In the genomic region with DNA sequence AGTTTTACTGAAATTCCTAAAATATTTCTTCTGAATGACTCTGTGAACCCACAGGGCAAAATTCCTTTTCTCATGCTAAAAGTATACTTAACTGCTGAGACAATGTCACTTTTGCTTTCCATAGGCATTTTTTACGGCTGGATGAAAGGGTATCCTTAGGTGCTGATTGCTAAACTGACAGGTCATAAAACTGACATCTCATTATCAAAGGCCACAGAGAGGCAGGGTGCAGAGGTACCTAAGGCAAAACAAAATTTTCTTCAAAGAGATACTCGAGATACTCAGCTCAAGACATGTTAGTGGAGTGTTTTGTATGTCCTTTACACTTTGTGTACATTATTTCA, we compare ENCODE assay signal across 14 cellular contexts.
DNase-seq lines count a peak whose midpoint lies in the region; ATAC-seq, FAIRE-seq and TF ChIP-seq lines count a peak whose summit lies in the region.
"Had no signal": no experiment of that assay in that cellular context is flagged by ENCODE, and none has a peak within 500 bp of the region (broad histone marks: within the 10 kb centered on the region; RNA-seq: fewer than 3 reads in every experiment).

No MANE protein-coding gene starts in this region.

- H3K9me2 ChIP-seq in hepatocyte (replicated peaks; ENCODE audit: insufficient read depth) = no peaks in the 10 kb centered on the region

- H3K4me2 ChIP-seq in A549 (peak overlapping the region; percentile 80), hepatocyte (peak overlapping the region; percentile 61)

- ATAC-seq in A549 (peak; percentile 34 to 77; a peak in 4 of 6 replicates), GM21381 (IDR thresholded peaks at IDR 0.05; ENCODE audit: unreplicated experiment) (no peak)
- no peak for ATAC-seq in naive thymus-derived CD8-positive, alpha-beta T cell
- ATAC-seq: activated naive CD4-positive, alpha-beta T cell treated with anti-CD3 and anti-CD28 coated beads, Interleukin-2, amount 50 U/mL, for 72 hours had no signal

- no peak for TF ChIP-seq RAD21 in A549 (conservative IDR thresholded peaks at IDR 0.05 in 1 of 2, IDR thresholded peaks at IDR 0.05 in 1 of 2)

- TF ChIP-seq POLR2A in A549 (IDR thresholded peaks at IDR 0.05; ENCODE audit: low read length) = no peak

- H3K36me3 Mint-ChIP-seq in activated T-helper 1 cell treated with anti-CD3 and anti-CD28 coated beads, Interleukin-12 subunit alpha, Interleukin-12 subunit beta, Interleukin-2, Interleukin-4 antibody, amounts not matched to agents 30 ng/mL and 10 ng/mL and 1 ng/mL, durations not matched to agents 14 hours and 24 hours and 36 hours (ENCODE audit: low read depth) = no peaks in the 10 kb centered on the region
- no peaks in the 10 kb centered on the region for H3K36me3 Mint-ChIP-seq in activated CD4-positive, alpha-beta memory T cell treated with anti-CD3 and anti-CD28 coated beads, Interleukin-2, amount 10 ng/mL, durations not matched to agents 7 days and 5 days (ENCODE audit: low read depth)
- no peaks in the 10 kb centered on the region for H3K36me3 Mint-ChIP-seq in naive thymus-derived CD8-positive, alpha-beta T cell
- H3K36me3 Mint-ChIP-seq: activated naive CD4-positive, alpha-beta T cell treated with anti-CD3 and anti-CD28 coated beads, Interleukin-2, amount 50 U/mL, for 72 hours had no signal

- H3K4me3 ChIP-seq in A549 (peak overlapping the region; percentile 10; the same call in 1 of the 3 replicates), HEK293 (ENCODE audit: low read depth, low read length) (no peak overlapping the region), hepatocyte (no peak overlapping the region)
- H3K4me3 ChIP-seq: ovary had no signal

- no peak overlapping the region for H2AFZ ChIP-seq in hepatocyte

- H3K9me3 Mint-ChIP-seq in activated T-helper 1 cell treated with anti-CD3 and anti-CD28 coated beads, Interleukin-12 subunit alpha, Interleukin-12 subunit beta, Interleukin-2, Interleukin-4 antibody, amounts not matched to agents 30 ng/mL and 10 ng/mL and 1 ng/mL, durations not matched to agents 14 hours and 24 hours and 36 hours = no peaks in the 10 kb centered on the region
- no peaks in the 10 kb centered on the region for H3K9me3 Mint-ChIP-seq in activated CD4-positive, alpha-beta memory T cell treated with anti-CD3 and anti-CD28 coated beads, Interleukin-2, amount 10 ng/mL, durations not matched to agents 7 days and 5 days
- H3K9me3 Mint-ChIP-seq in naive thymus-derived CD8-positive, alpha-beta T cell = no peaks in the 10 kb centered on the region
- H3K9me3 Mint-ChIP-seq: activated naive CD4-positive, alpha-beta T cell treated with anti-CD3 and anti-CD28 coated beads, Interleukin-2, amount 50 U/mL, for 72 hours had no signal

- H3K4me3 Mint-ChIP-seq in activated T-helper 1 cell treated with anti-CD3 and anti-CD28 coated beads, Interleukin-12 subunit alpha, Interleukin-12 subunit beta, Interleukin-2, Interleukin-4 antibody, amounts not matched to agents 30 ng/mL and 10 ng/mL and 1 ng/mL, durations not matched to agents 14 hours and 24 hours and 36 hours = no peak overlapping the region
- H3K4me3 Mint-ChIP-seq in activated CD4-positive, alpha-beta memory T cell treated with anti-CD3 and anti-CD28 coated beads, Interleukin-2, amount 10 ng/mL, durations not matched to agents 7 days and 5 days = no peak overlapping the region
- no peak overlapping the region for H3K4me3 Mint-ChIP-seq in naive thymus-derived CD8-positive, alpha-beta T cell

- H3K27ac Mint-ChIP-seq in activated T-helper 1 cell treated with anti-CD3 and anti-CD28 coated beads, Interleukin-12 subunit alpha, Interleukin-12 subunit beta, Interleukin-2, Interleukin-4 antibody, amounts not matched to agents 30 ng/mL and 10 ng/mL and 1 ng/mL, durations not matched to agents 14 hours and 24 hours and 36 hours = no peak overlapping the region
- H3K27ac Mint-ChIP-seq in activated CD4-positive, alpha-beta memory T cell treated with anti-CD3 and anti-CD28 coated beads, Interleukin-2, amount 10 ng/mL, durations not matched to agents 7 days and 5 days = no peak overlapping the region
- H3K27ac Mint-ChIP-seq in naive thymus-derived CD8-positive, alpha-beta T cell = no peak overlapping the region
- H3K27ac Mint-ChIP-seq: activated naive CD4-positive, alpha-beta T cell treated with anti-CD3 and anti-CD28 coated beads, Interleukin-2, amount 50 U/mL, for 72 hours had no signal

- H3K27me3 ChIP-seq in hepatocyte = no peaks in the 10 kb centered on the region
- H3K27me3 ChIP-seq: ovary had no signal

- H3K4me1 Mint-ChIP-seq in activated T-helper 1 cell treated with anti-CD3 and anti-CD28 coated beads, Interleukin-12 subunit alpha, Interleukin-12 subunit beta, Interleukin-2, Interleukin-4 antibody, amounts not matched to agents 30 ng/mL and 10 ng/mL and 1 ng/mL, durations not matched to agents 14 hours and 24 hours and 36 hours (ENCODE audit: low read depth) = no peaks in the 10 kb centered on the region
- H3K4me1 Mint-ChIP-seq in activated CD4-positive, alpha-beta memory T cell treated with anti-CD3 and anti-CD28 coated beads, Interleukin-2, amount 10 ng/mL, durations not matched to agents 7 days and 5 days = no peaks in the 10 kb centered on the region
- peaks cover 0 to 5% (median 2%) of the 10 kb centered on the region in 4 donors for H3K4me1 Mint-ChIP-seq in naive thymus-derived CD8-positive, alpha-beta T cell

- 0% methylated on average over 2 of the region's 2 CpGs for WGBS in A549 (ENCODE audit: missing lambda C conversion rate)
- WGBS in hepatocyte (ENCODE audit: low lambda C conversion rate, missing lambda C conversion rate) = 20% methylated on average over 2 of the region's 2 CpGs

- H4K20me1 ChIP-seq in hepatocyte (ENCODE audit: insufficient read depth, poor library complexity, severe bottlenecking) = no peaks in the 10 kb centered on the region

- TF ChIP-seq CTCF in A549 (IDR thresholded peaks at IDR 0.05) (no peak), HEK293 (tag by site-specific recombination; IDR thresholded peaks at IDR 0.05) (no peak), hepatocyte (IDR thresholded peaks at IDR 0.05; ENCODE audit: poor library complexity) (no peak)

- no peaks in the 10 kb centered on the region for H3K27me3 Mint-ChIP-seq in activated T-helper 1 cell treated with anti-CD3 and anti-CD28 coated beads, Interleukin-12 subunit alpha, Interleukin-12 subunit beta, Interleukin-2, Interleukin-4 antibody, amounts not matched to agents 30 ng/mL and 10 ng/mL and 1 ng/mL, durations not matched to agents 14 hours and 24 hours and 36 hours (ENCODE audit: insufficient read depth)
- H3K27me3 Mint-ChIP-seq in activated CD4-positive, alpha-beta memory T cell treated with anti-CD3 and anti-CD28 coated beads, Interleukin-2, amount 10 ng/mL, durations not matched to agents 7 days and 5 days = no peaks in the 10 kb centered on the region
- H3K27me3 Mint-ChIP-seq in naive thymus-derived CD8-positive, alpha-beta T cell = no peaks in the 10 kb centered on the region

- H3K36me3 ChIP-seq in HEK293 (ENCODE audit: control insufficient read depth in 2 of 2, insufficient read depth in 1 of 2, low read length in 2 of 2) = no peaks in the 10 kb centered on the region
- no peaks in the 10 kb centered on the region for H3K36me3 ChIP-seq in hepatocyte (replicated peaks; ENCODE audit: insufficient read depth, low read depth)
- H3K36me3 ChIP-seq: ovary had no signal

- H3K4me1 ChIP-seq in A549 (peaks cover 55% of the 10 kb centered on the region), HEK293 (ENCODE audit: control insufficient read depth, insufficient read depth, low read length) (0 out of 2 replicates have a peak, but pooled peaks cover 3% of the 10 kb centered on the region), hepatocyte (ENCODE audit: insufficient read depth) (peaks cover 17% of the 10 kb centered on the region)

- CTCF ChIA-PET in A549 (lab: Yijun Ruan, JAX) = interaction anchor here (1.6 kb wide), 1 partner anchor 1879 kb away, joined by 3 read pairs; no protein-coding TSS in a partner anchor
- CTCF ChIA-PET in HEK293 (lab: Yijun Ruan, JAX) = interaction anchor here (0.7 to 1.1 kb wide), 2 partner anchors 285 to 462 kb away, joined by 3 to 4 read pairs; no protein-coding TSS in a partner anchor
- CTCF ChIA-PET in activated CD4-positive, alpha-beta memory T cell treated with anti-CD3 and anti-CD28 coated beads, Interleukin-2, amount 10 ng/mL, durations not matched to agents 7 days and 5 days (lab: Charles Lee) = no interaction called here

- H3K79me2 ChIP-seq in hepatocyte = no peaks in the 10 kb centered on the region

- intact Hi-C loops in activated T-helper 1 cell treated with anti-CD3 and anti-CD28 coated beads, Interleukin-12 subunit alpha, Interleukin-12 subunit beta, Interleukin-2, Interleukin-4 antibody, amounts not matched to agents 30 ng/mL and 10 ng/mL and 1 ng/mL, durations not matched to agents 14 hours and 24 hours and 36 hours (cut with micrococcal nuclease) = no loop called here

- no peaks in the 10 kb centered on the region for H3K9me3 ChIP-seq in A549
- H3K9me3 ChIP-seq in HEK293 (ENCODE audit: control insufficient read depth, insufficient read depth, low read depth, low read length) = no peaks in the 10 kb centered on the region
- H3K9me3 ChIP-seq in hepatocyte (ENCODE audit: low read depth) = no peaks in the 10 kb centered on the region
- H3K9me3 ChIP-seq: ovary had no signal

- H3K27ac ChIP-seq in A549 (peak overlapping the region; percentile 39 to 61), HEK293 (ENCODE audit: extremely low read depth, low read depth, low read length) (no peak overlapping the region), hepatocyte (peak overlapping the region; percentile 42)
- H3K27ac ChIP-seq: ovary had no signal

- no peak for FAIRE-seq in A549 (lab: Jason Lieb, UNC)
- FAIRE-seq in TTC549 (lab: Jason Lieb, UNC) = peak; percentile 99
- FAIRE-seq: endometrium, GM19239 had no signal

- POLR2A ChIA-PET in A549 (lab: Yijun Ruan, JAX) (no interaction called here), HEK293 (lab: Yijun Ruan, JAX) (interaction anchor here (1.5 kb wide), 1 partner anchor 62 kb away, joined by 3 read pairs; a partner anchor contains a TSS)
- POLR2A ChIA-PET in activated CD4-positive, alpha-beta memory T cell treated with anti-CD3 and anti-CD28 coated beads, Interleukin-2, amount 10 ng/mL, durations not matched to agents 7 days and 5 days (lab: Charles Lee) = no interaction called here
- POLR2A ChIA-PET in naive thymus-derived CD8-positive, alpha-beta T cell (lab: Charles Lee) = no interaction called here

- peak in 1 of 2 experiments; percentile 27 for DNase-seq in A549 (ENCODE audit: low read depth in 1 of 2, low spot score in 1 of 2)
- peak; percentile 13 for DNase-seq in hepatocyte (ENCODE audit: low spot score)
- DNase-seq in activated T-helper 1 cell treated with anti-CD3 and anti-CD28 coated beads, Interleukin-12 subunit alpha, Interleukin-12 subunit beta, Interleukin-2, Interleukin-4 antibody, amounts not matched to agents 30 ng/mL and 10 ng/mL and 1 ng/mL, durations not matched to agents 14 hours and 24 hours and 36 hours (ENCODE audit: low spot score) = no peak
- DNase-seq in activated CD4-positive, alpha-beta memory T cell treated with anti-CD3 and anti-CD28 coated beads, Interleukin-2, amount 10 ng/mL, durations not matched to agents 7 days and 5 days = no peak
- no peak for DNase-seq in naive thymus-derived CD8-positive, alpha-beta T cell
- DNase-seq: NCI-H2081; ovary; stimulated activated CD4-positive, alpha-beta T cell treated with anti-CD3 and anti-CD28 coated beads, Interleukin-4, amount 100 ng/mL, for 1 hour had no signal

- peak in 1 of 2 experiments; percentile 28; a peak in 1 of 5 replicates for TF ChIP-seq EP300 in A549 (IDR thresholded peaks at IDR 0.05)

TF ChIP-seq in HEK293, 187 proteins besides CTCF, POLR2A, EP300 and RAD21 (continues in another document):
- no peak for TF ChIP-seq ZNF24 (tag by site-specific recombination; IDR thresholded peaks at IDR 0.05)

Comparison
In these comparisons a context has a peak if more than half of its experiments do, and no peak if none do; other contexts are left out.
1. ATAC-seq: peak in A549 (2 of 2); none in GM21381 (single experiment) and naive thymus-derived CD8-positive, alpha-beta T cell (0 of 2).